Comparison of ENCODE assay signal across 1 cellular context in the genomic region with DNA sequence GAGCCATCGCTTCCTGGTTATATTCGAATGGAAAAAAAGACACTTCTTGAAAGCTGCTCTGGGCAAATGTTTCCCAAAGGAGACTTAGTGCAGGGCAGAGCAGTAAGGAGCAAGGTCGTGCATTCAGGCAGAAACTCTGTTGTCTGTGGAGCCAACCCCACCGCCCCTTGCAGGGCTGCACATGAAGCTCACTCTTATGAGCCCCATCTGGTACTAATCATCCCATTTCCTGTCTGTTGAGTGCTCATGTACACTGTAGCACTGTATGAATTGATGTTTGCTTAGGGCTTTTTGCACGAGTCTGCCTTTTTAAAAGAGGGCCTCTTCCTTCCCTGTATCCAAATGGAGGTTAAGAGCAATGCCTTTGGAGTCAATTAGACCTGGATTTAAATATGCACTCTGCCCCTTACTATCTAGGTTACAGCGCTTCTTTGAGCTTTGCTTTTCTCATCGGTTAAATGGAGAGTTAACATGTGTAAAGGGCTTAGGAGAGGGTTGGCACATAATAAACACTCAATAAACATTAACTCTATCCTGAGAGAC.
TF ChIP-seq lines count a peak whose summit lies in the region.

No MANE protein-coding gene starts in this region.

TF ChIP-seq in IMR-90, 13 proteins besides CTCF, POLR2A, EP300 and RAD21:
- no peak for TF ChIP-seq SMC3 (IDR thresholded peaks at IDR 0.05; ENCODE audit: low read depth, low read length)
- no peak for TF ChIP-seq NFE2L2 (IDR thresholded peaks at IDR 0.05; ENCODE audit: low read depth, low read length)
- TF ChIP-seq, protein P1, sequence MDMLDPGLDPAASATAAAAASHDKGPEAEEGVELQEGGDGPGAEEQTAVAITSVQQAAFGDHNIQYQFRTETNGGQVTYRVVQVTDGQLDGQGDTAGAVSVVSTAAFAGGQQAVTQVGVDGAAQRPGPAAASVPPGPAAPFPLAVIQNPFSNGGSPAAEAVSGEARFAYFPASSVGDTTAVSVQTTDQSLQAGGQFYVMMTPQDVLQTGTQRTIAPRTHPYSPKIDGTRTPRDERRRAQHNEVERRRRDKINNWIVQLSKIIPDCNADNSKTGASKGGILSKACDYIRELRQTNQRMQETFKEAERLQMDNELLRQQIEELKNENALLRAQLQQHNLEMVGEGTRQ (IDR thresholded peaks at IDR 0.05; ENCODE audit: low read depth, low read length): no peak
- TF ChIP-seq RFX5 (IDR thresholded peaks at IDR 0.05; ENCODE audit: low read depth, low read length): no peak
- no peak for TF ChIP-seq MXI1 (IDR thresholded peaks at IDR 0.05; ENCODE audit: borderline replicate concordance, low read depth, low read length)
- TF ChIP-seq BHLHE40 (IDR thresholded peaks at IDR 0.05; ENCODE audit: low read depth, low read length): no peak
